In genomic region chr11:12106101-12106500, GRCh38 we compare ENCODE assay signal across 22 cellular contexts.
"Had no signal": no experiment of that assay in that cellular context is flagged by ENCODE, and none has a peak within 500 bp of the region (broad histone marks: within the 10 kb centered on the region; RNA-seq: fewer than 3 reads in every experiment).

No MANE protein-coding gene starts in this region.

- ATAC-seq: foreskin keratinocyte; left cardiac atrium; lower lobe of right lung; naive thymus-derived CD4-positive, alpha-beta T cell; sciatic nerve; stimulated activated naive B cell treated with anti-CD40 and anti-IgM and Interleukin-4, amounts not matched to agents 10 μg/mL and 1 μg/mL and 100 μg/mL, for 72 hours; stimulated activated naive CD8-positive, alpha-beta T cell treated with anti-CD3 and anti-CD28 coated beads, Interleukin-15, amount 100 ng/mL, for 72 hours had no signal

- H3K9me3 ChIP-seq: colonic mucosa, left ventricle myocardium inferior, lower lobe of right lung, spleen had no signal

- H3K4me3 Mint-ChIP-seq: endodermal cell; memory B cell; naive thymus-derived CD4-positive, alpha-beta T cell; nephron progenitor cell; stimulated activated naive B cell treated with anti-CD40 and anti-IgM and Interleukin-4, amounts not matched to agents 10 μg/mL and 1 μg/mL and 100 μg/mL, for 72 hours; stimulated activated naive CD8-positive, alpha-beta T cell treated with anti-CD3 and anti-CD28 coated beads, Interleukin-15, amount 100 ng/mL, for 72 hours had no signal

- H3K36me3 ChIP-seq: colonic mucosa, left ventricle myocardium inferior, lower lobe of right lung, spleen had no signal

- H2AFZ ChIP-seq: hepatocyte had no signal

- H3K4me2 ChIP-seq: hepatocyte had no signal

- H3K27me3 ChIP-seq: colonic mucosa, foreskin keratinocyte, hepatocyte had no signal

- H3K9me3 Mint-ChIP-seq: endodermal cell; memory B cell; naive thymus-derived CD4-positive, alpha-beta T cell; nephron progenitor cell; stimulated activated naive B cell treated with anti-CD40 and anti-IgM and Interleukin-4, amounts not matched to agents 10 μg/mL and 1 μg/mL and 100 μg/mL, for 72 hours; stimulated activated naive CD8-positive, alpha-beta T cell treated with anti-CD3 and anti-CD28 coated beads, Interleukin-15, amount 100 ng/mL, for 72 hours had no signal

- H3K27ac Mint-ChIP-seq: endodermal cell; memory B cell; naive thymus-derived CD4-positive, alpha-beta T cell; nephron progenitor cell; stimulated activated naive B cell treated with anti-CD40 and anti-IgM and Interleukin-4, amounts not matched to agents 10 μg/mL and 1 μg/mL and 100 μg/mL, for 72 hours; stimulated activated naive CD8-positive, alpha-beta T cell treated with anti-CD3 and anti-CD28 coated beads, Interleukin-15, amount 100 ng/mL, for 72 hours had no signal

- H3K4me3 ChIP-seq: colonic mucosa, hepatocyte, left ventricle myocardium inferior, lower lobe of right lung, spleen had no signal

- DNase-seq: colonic mucosa; dermis blood vessel endothelial cell; effector CD4-positive, alpha-beta T cell; endodermal cell; erythroblast; foreskin keratinocyte; head of caudate nucleus; kidney; left cardiac atrium; left ventricle myocardium inferior; lower lobe of right lung; naive thymus-derived CD4-positive, alpha-beta T cell; nephron progenitor cell; spleen; stimulated activated CD4-positive, alpha-beta T cell treated with anti-CD3 and anti-CD28 coated beads, Interleukin-15, amount 100 ng/mL, for 24 hours; stimulated activated CD4-positive, alpha-beta T cell treated with anti-CD3 and anti-CD28 coated beads, Interleukin-1b, Interleukin-23, amount 100 ng/mL, for 48 hours; stimulated activated CD4-positive, alpha-beta T cell treated with anti-CD3 and anti-CD28 coated beads, Interleukin-4, amount 100 ng/mL, for 24 hours; stimulated activated naive B cell treated with anti-CD40 and anti-IgM and Interleukin-4, amounts not matched to agents 10 μg/mL and 1 μg/mL and 100 μg/mL, for 72 hours; stimulated activated naive CD8-positive, alpha-beta T cell treated with anti-CD3 and anti-CD28 coated beads, Interleukin-15, amount 100 ng/mL, for 72 hours had no signal

- H3K27ac ChIP-seq: colonic mucosa, foreskin keratinocyte, hepatocyte, left ventricle myocardium inferior, lower lobe of right lung had no signal

- H3K36me3 Mint-ChIP-seq: memory B cell; naive thymus-derived CD4-positive, alpha-beta T cell; stimulated activated naive B cell treated with anti-CD40 and anti-IgM and Interleukin-4, amounts not matched to agents 10 μg/mL and 1 μg/mL and 100 μg/mL, for 72 hours had no signal

- H3K4me1 ChIP-seq: colonic mucosa had no signal
